Comparison of ENCODE assay signal across 36 cellular contexts in genomic region chr2:215038411-215038810, GRCh38.
"Had no signal": no experiment of that assay in that cellular context is flagged by ENCODE, and none has a peak within 500 bp of the region (broad histone marks: within the 10 kb centered on the region; RNA-seq: fewer than 3 reads in every experiment).

No MANE protein-coding gene starts in this region.

- H3K9me3 ChIP-seq: ascending aorta had no signal

- H3K36me3 ChIP-seq: ascending aorta, cardiac muscle cell, WERI-Rb-1 had no signal

- H3K4me1 Mint-ChIP-seq: activated CD4-positive, alpha-beta memory T cell treated with anti-CD3 and anti-CD28 coated beads, Interleukin-2, amount 10 ng/mL, durations not matched to agents 7 days and 5 days; activated CD4-positive, alpha-beta T cell treated with anti-CD3 and anti-CD28 coated beads for 36 hours; activated CD4-positive, alpha-beta T cell treated with anti-CD3 and anti-CD28 coated beads, Interleukin-2, amount 10 ng/mL, durations not matched to agents 7 days and 5 days; activated CD8-positive, alpha-beta memory T cell treated with anti-CD3 and anti-CD28 coated beads, Interleukin-2, amount 10 ng/mL, durations not matched to agents 7 days and 5 days; activated naive CD4-positive, alpha-beta T cell treated with anti-CD3 and anti-CD28 coated beads, Interleukin-2, amount 10 ng/mL, durations not matched to agents 7 days and 5 days; activated naive CD4-positive, alpha-beta T cell treated with anti-CD3 and anti-CD28 coated beads, Interleukin-2, amount 50 U/mL, for 24 hours; activated naive CD8-positive, alpha-beta T cell treated with anti-CD3 and anti-CD28 coated beads, Interleukin-2, amount 10 ng/mL, durations not matched to agents 7 days and 5 days; activated naive CD8-positive, alpha-beta T cell treated with anti-CD3 and anti-CD28 coated beads, Interleukin-2, amount 50 U/mL, for 24 hours; central memory CD8-positive, alpha-beta T cell; WTC11 had no signal

- H3K4me3 Mint-ChIP-seq: activated CD4-positive, alpha-beta memory T cell treated with anti-CD3 and anti-CD28 coated beads, Interleukin-2, amount 10 ng/mL, durations not matched to agents 7 days and 5 days; activated CD4-positive, alpha-beta T cell treated with anti-CD3 and anti-CD28 coated beads for 36 hours; activated CD4-positive, alpha-beta T cell treated with anti-CD3 and anti-CD28 coated beads, Interleukin-2, amount 10 ng/mL, durations not matched to agents 7 days and 5 days; activated CD8-positive, alpha-beta memory T cell treated with anti-CD3 and anti-CD28 coated beads, Interleukin-2, amount 10 ng/mL, durations not matched to agents 7 days and 5 days; activated CD8-positive, alpha-beta T cell treated with anti-CD3 and anti-CD28 coated beads, Interleukin-2, amount 10 ng/mL, durations not matched to agents 7 days and 5 days; activated naive CD4-positive, alpha-beta T cell treated with anti-CD3 and anti-CD28 coated beads, Interleukin-2, amount 10 ng/mL, durations not matched to agents 7 days and 5 days; activated naive CD4-positive, alpha-beta T cell treated with anti-CD3 and anti-CD28 coated beads, Interleukin-2, amount 50 U/mL, for 24 hours; activated naive CD8-positive, alpha-beta T cell; activated naive CD8-positive, alpha-beta T cell treated with anti-CD3 and anti-CD28 coated beads, Interleukin-2, amount 10 ng/mL, durations not matched to agents 7 days and 5 days; activated naive CD8-positive, alpha-beta T cell treated with anti-CD3 and anti-CD28 coated beads, Interleukin-2, amount 50 U/mL, for 24 hours; activated T-cell treated with anti-CD3 and anti-CD28 coated beads, Interleukin-2, amount 50 U/mL, for 24 hours; brain; central memory CD8-positive, alpha-beta T cell; T-helper 1 cell treated with Interleukin-12 subunit alpha and Interleukin-12 subunit beta and Interleukin-4 antibody, amounts not matched to agents 30 μg/mL and 1 μg/mL, for 36 hours; T-helper 2 cell treated with Interferon-gamma antibody and Interleukin-4, amounts not matched to agents 5 μg/mL and 100 μg/mL, for 36 hours; WTC11 had no signal

- H3K4me1 ChIP-seq: ascending aorta had no signal

- H3K9me3 Mint-ChIP-seq: activated CD4-positive, alpha-beta memory T cell treated with anti-CD3 and anti-CD28 coated beads, Interleukin-2, amount 10 ng/mL, durations not matched to agents 7 days and 5 days; activated CD4-positive, alpha-beta T cell treated with anti-CD3 and anti-CD28 coated beads, Interleukin-2, amount 10 ng/mL, durations not matched to agents 7 days and 5 days; activated naive CD4-positive, alpha-beta T cell treated with anti-CD3 and anti-CD28 coated beads, Interleukin-2, amount 10 ng/mL, durations not matched to agents 7 days and 5 days; activated naive CD4-positive, alpha-beta T cell treated with anti-CD3 and anti-CD28 coated beads, Interleukin-2, amount 50 U/mL, for 24 hours; activated naive CD8-positive, alpha-beta T cell treated with anti-CD3 and anti-CD28 coated beads, Interleukin-2, amount 10 ng/mL, durations not matched to agents 7 days and 5 days; activated naive CD8-positive, alpha-beta T cell treated with anti-CD3 and anti-CD28 coated beads, Interleukin-2, amount 50 U/mL, for 24 hours; activated T-cell treated with anti-CD3 and anti-CD28 coated beads, Interleukin-2, amount 50 U/mL, for 24 hours; activated T-helper 2 cell treated with anti-CD3 and anti-CD28 coated beads, Interferon-gamma antibody, Interleukin-2, Interleukin-4, amounts not matched to agents 10 μg/mL and 5 μg/mL and 100 μg/mL, durations not matched to agents 14 hours and 24 hours and 36 hours; central memory CD8-positive, alpha-beta T cell; T-helper 1 cell treated with Interleukin-12 subunit alpha and Interleukin-12 subunit beta and Interleukin-4 antibody, amounts not matched to agents 30 μg/mL and 1 μg/mL, for 36 hours; T-helper 2 cell treated with Interferon-gamma antibody and Interleukin-4, amounts not matched to agents 5 μg/mL and 100 μg/mL, for 36 hours had no signal

- H3K27me3 ChIP-seq: ascending aorta, cardiac muscle cell had no signal

- H3K27ac Mint-ChIP-seq: activated CD4-positive, alpha-beta memory T cell treated with anti-CD3 and anti-CD28 coated beads, Interleukin-2, amount 10 ng/mL, durations not matched to agents 7 days and 5 days; activated CD4-positive, alpha-beta T cell treated with anti-CD3 and anti-CD28 coated beads for 36 hours; activated CD4-positive, alpha-beta T cell treated with anti-CD3 and anti-CD28 coated beads, Interleukin-2, amount 10 ng/mL, durations not matched to agents 7 days and 5 days; activated CD8-positive, alpha-beta memory T cell treated with anti-CD3 and anti-CD28 coated beads, Interleukin-2, amount 10 ng/mL, durations not matched to agents 7 days and 5 days; activated CD8-positive, alpha-beta T cell treated with anti-CD3 and anti-CD28 coated beads, Interleukin-2, amount 10 ng/mL, durations not matched to agents 7 days and 5 days; activated naive CD4-positive, alpha-beta T cell treated with anti-CD3 and anti-CD28 coated beads, Interleukin-2, amount 10 ng/mL, durations not matched to agents 7 days and 5 days; activated naive CD4-positive, alpha-beta T cell treated with anti-CD3 and anti-CD28 coated beads, Interleukin-2, amount 50 U/mL, for 24 hours; activated naive CD8-positive, alpha-beta T cell; activated naive CD8-positive, alpha-beta T cell treated with anti-CD3 and anti-CD28 coated beads, Interleukin-2, amount 10 ng/mL, durations not matched to agents 7 days and 5 days; activated naive CD8-positive, alpha-beta T cell treated with anti-CD3 and anti-CD28 coated beads, Interleukin-2, amount 50 U/mL, for 24 hours; activated T-cell treated with anti-CD3 and anti-CD28 coated beads, Interleukin-2, amount 50 U/mL, for 24 hours; activated T-helper 2 cell treated with anti-CD3 and anti-CD28 coated beads, Interferon-gamma antibody, Interleukin-2, Interleukin-4, amounts not matched to agents 10 μg/mL and 5 μg/mL and 100 μg/mL, durations not matched to agents 14 hours and 24 hours and 36 hours; brain; T-helper 1 cell treated with Interleukin-12 subunit alpha and Interleukin-12 subunit beta and Interleukin-4 antibody, amounts not matched to agents 30 μg/mL and 1 μg/mL, for 36 hours; T-helper 2 cell treated with Interferon-gamma antibody and Interleukin-4, amounts not matched to agents 5 μg/mL and 100 μg/mL, for 36 hours; WTC11 had no signal

- H3K4me3 ChIP-seq: ascending aorta, cardiac muscle cell had no signal

- DNase-seq: activated CD4-positive, alpha-beta memory T cell treated with anti-CD3 and anti-CD28 coated beads, Interleukin-2, amount 10 ng/mL, durations not matched to agents 7 days and 5 days; activated CD4-positive, alpha-beta T cell treated with anti-CD3 and anti-CD28 coated beads for 1 hour; activated CD4-positive, alpha-beta T cell treated with anti-CD3 and anti-CD28 coated beads for 36 hours; activated CD4-positive, alpha-beta T cell treated with anti-CD3 and anti-CD28 coated beads for 48 hours; activated CD4-positive, alpha-beta T cell treated with anti-CD3 and anti-CD28 coated beads, Interleukin-2, amount 10 ng/mL, durations not matched to agents 7 days and 5 days; activated CD4-positive, alpha-beta T cell treated with anti-CD3 and anti-CD28 coated beads, Interleukin-2, amount 50 U/mL, for 48 hours; activated CD4-positive, CD25-positive, alpha-beta regulatory T cell; activated CD8-positive, alpha-beta memory T cell treated with anti-CD3 and anti-CD28 coated beads for 24 hours; activated CD8-positive, alpha-beta memory T cell treated with anti-CD3 and anti-CD28 coated beads, Interleukin-2, amount 10 ng/mL, durations not matched to agents 7 days and 5 days; activated CD8-positive, alpha-beta memory T cell treated with anti-CD3 and anti-CD28 coated beads, Interleukin-2, amount 50 U/mL, for 48 hours; activated CD8-positive, alpha-beta T cell treated with anti-CD3 and anti-CD28 coated beads, Interleukin-2, amount 10 ng/mL, durations not matched to agents 7 days and 5 days; activated effector memory CD4-positive, alpha-beta T cell treated with Interleukin-2 at 50 U/mL for 16 hours; activated gamma-delta T cell; activated naive CD4-positive, alpha-beta T cell treated with anti-CD3 and anti-CD28 coated beads, Interleukin-2, amount 10 ng/mL, durations not matched to agents 7 days and 5 days; activated naive CD4-positive, alpha-beta T cell treated with Interleukin-2 at 50 U/mL for 16 hours; activated naive CD8-positive, alpha-beta T cell treated with anti-CD3 and anti-CD28 coated beads, Interleukin-2, amount 10 ng/mL, durations not matched to agents 7 days and 5 days; activated naive CD8-positive, alpha-beta T cell treated with anti-CD3 and anti-CD28 coated beads, Interleukin-2, amount 50 U/mL, for 24 hours; activated T-cell treated with anti-CD3 and anti-CD28 coated beads, Interleukin-2, amount 50 U/mL, for 24 hours; activated T-cell treated with anti-CD3 and anti-CD28 coated beads, Interleukin-2, amount 50 U/mL, for 48 hours; amygdala; anterior cingulate cortex; caudate nucleus; cerebellar nuclear complex; T-helper 2 cell; T-helper 9 cell; WERI-Rb-1 had no signal

- H3K27me3 Mint-ChIP-seq: activated CD4-positive, alpha-beta T cell treated with anti-CD3 and anti-CD28 coated beads for 36 hours; activated CD4-positive, alpha-beta T cell treated with anti-CD3 and anti-CD28 coated beads, Interleukin-2, amount 10 ng/mL, durations not matched to agents 7 days and 5 days; activated CD8-positive, alpha-beta memory T cell treated with anti-CD3 and anti-CD28 coated beads, Interleukin-2, amount 10 ng/mL, durations not matched to agents 7 days and 5 days; activated naive CD4-positive, alpha-beta T cell treated with anti-CD3 and anti-CD28 coated beads, Interleukin-2, amount 10 ng/mL, durations not matched to agents 7 days and 5 days; activated naive CD4-positive, alpha-beta T cell treated with anti-CD3 and anti-CD28 coated beads, Interleukin-2, amount 50 U/mL, for 24 hours; activated naive CD8-positive, alpha-beta T cell; activated naive CD8-positive, alpha-beta T cell treated with anti-CD3 and anti-CD28 coated beads, Interleukin-2, amount 10 ng/mL, durations not matched to agents 7 days and 5 days; activated naive CD8-positive, alpha-beta T cell treated with anti-CD3 and anti-CD28 coated beads, Interleukin-2, amount 50 U/mL, for 24 hours; activated T-cell treated with anti-CD3 and anti-CD28 coated beads, Interleukin-2, amount 50 U/mL, for 24 hours; brain; central memory CD8-positive, alpha-beta T cell had no signal

- H3K27ac ChIP-seq: ascending aorta, cardiac muscle cell, WERI-Rb-1 had no signal

- H3K36me3 Mint-ChIP-seq: activated CD8-positive, alpha-beta memory T cell treated with anti-CD3 and anti-CD28 coated beads, Interleukin-2, amount 10 ng/mL, durations not matched to agents 7 days and 5 days; activated naive CD4-positive, alpha-beta T cell treated with anti-CD3 and anti-CD28 coated beads, Interleukin-2, amount 10 ng/mL, durations not matched to agents 7 days and 5 days; activated naive CD4-positive, alpha-beta T cell treated with anti-CD3 and anti-CD28 coated beads, Interleukin-2, amount 50 U/mL, for 24 hours; activated naive CD8-positive, alpha-beta T cell; activated naive CD8-positive, alpha-beta T cell treated with anti-CD3 and anti-CD28 coated beads, Interleukin-2, amount 10 ng/mL, durations not matched to agents 7 days and 5 days; brain; WTC11 had no signal
